Comparison of ENCODE assay signal across 26 cellular contexts in the genomic region with DNA sequence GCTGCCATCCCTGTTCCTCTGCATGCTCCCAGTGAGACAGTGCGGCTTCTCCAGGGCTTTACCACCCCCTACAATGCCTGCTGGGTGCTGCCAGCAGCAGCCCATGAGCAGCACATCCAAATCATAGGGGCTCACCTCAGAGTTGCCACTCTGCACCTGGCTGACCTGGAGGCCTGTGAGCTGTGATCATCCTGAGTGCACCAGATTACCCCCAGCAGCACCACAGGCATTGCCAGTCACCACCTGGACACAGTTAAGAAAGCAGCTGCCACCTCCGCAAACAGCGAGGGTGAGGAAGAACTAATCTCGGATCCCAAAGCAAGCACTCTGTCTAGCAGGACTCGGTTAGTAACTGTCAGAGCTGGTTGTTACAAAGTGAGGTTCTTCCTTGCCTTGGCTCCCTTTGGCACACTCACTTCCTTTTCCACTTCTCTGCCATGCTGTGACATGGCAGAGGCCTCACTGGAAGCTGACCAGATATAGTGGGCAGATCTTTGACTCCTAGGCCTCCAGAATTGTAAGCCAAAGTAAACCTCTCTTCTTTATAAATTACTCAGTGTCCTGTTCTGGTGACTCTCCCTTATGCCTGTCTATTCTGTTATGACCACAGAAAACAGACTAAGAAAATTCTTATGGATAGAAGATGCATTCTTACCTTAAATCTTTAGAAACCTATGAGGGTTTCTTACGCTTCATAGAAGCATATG. TPM values are rescaled to one million over a fixed set of nuclear protein-coding genes. Genes with fewer than 3 reads are reported as not detected.
"Had no signal": no experiment of that assay in that cellular context is flagged by ENCODE, and none has a peak within 500 bp of the region (broad histone marks: within the 10 kb centered on the region; RNA-seq: fewer than 3 reads in every experiment).

No MANE protein-coding gene starts in this region.

- H3K27ac ChIP-seq: brain microvascular endothelial cell, cardiac muscle cell, KMS-11, PC-9 had no signal

- H3K9me3 ChIP-seq: SK-N-SH had no signal

- FAIRE-seq: astrocyte had no signal

- H3K36me3 ChIP-seq: brain microvascular endothelial cell, cardiac muscle cell had no signal

- H3K9ac ChIP-seq: KMS-11, SK-N-SH had no signal

- H2AFZ ChIP-seq: PC-9 had no signal

- DNase-seq: activated CD4-positive, alpha-beta T cell treated with anti-CD3 and anti-CD28 coated beads, Interleukin-2, amount 10 ng/mL, durations not matched to agents 24 days and 14 days; activated CD4-positive, alpha-beta T cell treated with anti-CD3 and anti-CD28 coated beads, Interleukin-2, amount 50 U/mL, for 48 hours; activated CD4-positive, CD25-positive, alpha-beta regulatory T cell treated with anti-CD3 and anti-CD28 coated beads, Interleukin-2, amount 50 U/mL, for 72 hours; activated CD8-positive, alpha-beta memory T cell treated with anti-CD3 and anti-CD28 coated beads, Interleukin-2, amount 10 ng/mL, durations not matched to agents 7 days and 5 days; activated effector memory CD4-positive, alpha-beta T cell treated with Interleukin-2 at 50 U/mL for 16 hours; activated naive CD4-positive, alpha-beta T cell; activated T-cell treated with anti-CD3 and anti-CD28 coated beads, Interleukin-2, amount 50 U/mL, for 24 hours; amygdala; brain microvascular endothelial cell; MM.1S; NCI-H1105; NCI-H1436; NCI-H1694 treated with DMSO at 0.1 percent for 48 hours; NCI-H2029 treated with DMSO at 0.1 percent for 48 hours; NCI-H510A treated with DMSO at 0.1 percent for 48 hours; NCI-H69; PC-9; SK-N-SH; T-helper 1 cell had no signal

- ATAC-seq: activated CD8-positive, alpha-beta memory T cell treated with anti-CD3 and anti-CD28 coated beads, Interleukin-2, amount 10 ng/mL, durations not matched to agents 7 days and 5 days; WTC11 had no signal

- H3K4me2 ChIP-seq: KMS-11, PC-9, SK-N-SH had no signal

- H3K4me3 ChIP-seq: cardiac muscle cell, PC-9 had no signal

- H3K27me3 ChIP-seq: brain microvascular endothelial cell, cardiac muscle cell had no signal

RNA-seq across cellular contexts. Expression of a gene that starts 25.2 kb away (rescaled TPM):
- total RNA-seq: activated T-helper 1 cell treated with anti-CD3 and anti-CD28 coated beads, Interleukin-12 subunit alpha, Interleukin-12 subunit beta, Interleukin-2, Interleukin-4 antibody, amounts not matched to agents 30 ng/mL and 10 ng/mL and 1 ng/mL, durations not matched to agents 14 hours and 24 hours and 36 hours; PC-9 had no signal
- polyA plus RNA-seq: IgD-negative memory B cell, SK-N-SH had no signal

RNA-seq across cellular contexts. Expression of a gene that starts 39.6 kb away (rescaled TPM):
- total RNA-seq: activated CD4-positive, alpha-beta T cell treated with anti-CD3 and anti-CD28 coated beads, Interleukin-2, amount 10 ng/mL, durations not matched to agents 24 days and 14 days; activated CD8-positive, alpha-beta memory T cell treated with anti-CD3 and anti-CD28 coated beads, Interleukin-2, amount 10 ng/mL, durations not matched to agents 7 days and 5 days; activated T-helper 1 cell treated with anti-CD3 and anti-CD28 coated beads, Interleukin-12 subunit alpha, Interleukin-12 subunit beta, Interleukin-2, Interleukin-4 antibody, amounts not matched to agents 30 ng/mL and 10 ng/mL and 1 ng/mL, durations not matched to agents 14 hours and 24 hours and 36 hours; T-helper 2 cell treated with Interferon-gamma antibody and Interleukin-4, amounts not matched to agents 100 ng/mL and 5 ng/mL, for 36 hours had no signal

RNA-seq across cellular contexts. Expression of a gene that starts 45.3 kb away (rescaled TPM):
- total RNA-seq: activated CD4-positive, alpha-beta T cell treated with anti-CD3 and anti-CD28 coated beads, Interleukin-2, amount 10 ng/mL, durations not matched to agents 24 days and 14 days; cardiac muscle cell; WTC11 had no signal
- polyA plus RNA-seq: IgD-negative memory B cell had no signal
